Comparison of ENCODE assay signal across 20 cellular contexts in genomic region chr10:77973276-77973675, GRCh38. TPM values are rescaled to one million over a fixed set of nuclear protein-coding genes. Genes with fewer than 3 reads are reported as not detected.
DNase-seq lines count a peak whose midpoint lies in the region; ATAC-seq, FAIRE-seq and TF ChIP-seq lines count a peak whose summit lies in the region.
"Had no signal": no experiment of that assay in that cellular context is flagged by ENCODE, and none has a peak within 500 bp of the region (broad histone marks: within the 10 kb centered on the region; RNA-seq: fewer than 3 reads in every experiment).

No MANE protein-coding gene starts in this region.

- POLR2A ChIA-PET in WTC11 (lab: Charles Lee): interaction anchor here (1.0 to 1.2 kb wide), 3 partner anchors 46 to 126 kb away, joined by 3 read pairs; no protein-coding TSS in a partner anchor

- H3K4me3 Mint-ChIP-seq in WTC11: no peak overlapping the region
- no peak overlapping the region for H3K4me3 Mint-ChIP-seq in nephron progenitor cell
- H3K4me3 Mint-ChIP-seq in glutamatergic neuron (ENCODE audit: unreplicated experiment): no peak overlapping the region
- H3K4me3 Mint-ChIP-seq: CD4-positive, CD25-positive, alpha-beta regulatory T cell had no signal

- H3K27ac ChIP-seq in thoracic aorta: peak overlapping the region; percentile 49 to 87
- H3K27ac ChIP-seq in adrenal gland: no peak overlapping the region
- H3K27ac ChIP-seq: KMS-11 had no signal

- H3K4me3 ChIP-seq in thoracic aorta: no peak overlapping the region
- no peak overlapping the region for H3K4me3 ChIP-seq in adrenal gland

- H3K9me3 ChIP-seq in thoracic aorta (no peaks in the 10 kb centered on the region), adrenal gland (replicated peaks in 1 of 3) (no peaks in the 10 kb centered on the region)

- WGBS in adrenal gland, 4 donors: 89 to 93% (median 91%) methylated on average over 5 of the region's 5 CpGs

- H3K4me1 ChIP-seq in thoracic aorta (ENCODE audit: control insufficient read depth in 1 of 2, low read depth in 2 of 2) (peaks cover 22 to 64% of the 10 kb centered on the region in 2 donors), adrenal gland (replicated peaks in 1 of 2) (peaks cover 15 to 16% of the 10 kb centered on the region in 2 donors)

- no peaks in the 10 kb centered on the region for H3K9me3 Mint-ChIP-seq in WTC11
- H3K9me3 Mint-ChIP-seq in nephron progenitor cell: no peaks in the 10 kb centered on the region
- H3K9me3 Mint-ChIP-seq in glutamatergic neuron (ENCODE audit: unreplicated experiment): peaks cover 2% of the 10 kb centered on the region
- H3K9me3 Mint-ChIP-seq: CD4-positive, CD25-positive, alpha-beta regulatory T cell had no signal

- H3K27ac Mint-ChIP-seq in WTC11 (peak overlapping the region; percentile 78; the same call in 1 of the 2 replicates), nephron progenitor cell (peak overlapping the region; percentile 59), glutamatergic neuron (ENCODE audit: unreplicated experiment) (no peak overlapping the region)

- H3K36me3 ChIP-seq in thoracic aorta (peaks cover 11% of the 10 kb centered on the region), adrenal gland (replicated peaks in 1 of 2) (peaks cover 0 to 18% of the 10 kb centered on the region in 2 donors)

- CTCF ChIA-PET in WTC11 (lab: Charles Lee): interaction anchor here (1.1 to 3.7 kb wide), 6 partner anchors 30 to 126 kb away, joined by 3 to 129 read pairs (median 33); partner anchors contain the start of gene DLG5

- intact Hi-C loops in adrenal gland (cut with DNase I): no loop called here

- peaks cover 20% of the 10 kb centered on the region for H3K4me1 Mint-ChIP-seq in WTC11
- H3K4me1 Mint-ChIP-seq in nephron progenitor cell: peaks cover 41% of the 10 kb centered on the region
- peaks cover 2% of the 10 kb centered on the region for H3K4me1 Mint-ChIP-seq in glutamatergic neuron (ENCODE audit: low read depth, unreplicated experiment)

- DNase-seq in NCI-H524 (lab: John Stamatoyannopoulos, UW): peak; percentile 43 to 78
- DNase-seq in NCI-H524 treated with DMSO at 0.1 percent for 48 hours (lab: John Stamatoyannopoulos, UW): no peak
- DNase-seq in WTC11 (ENCODE audit: low spot score): no peak
- DNase-seq in nephron progenitor cell: no peak
- DNase-seq in thoracic aorta (ENCODE audit: low spot score): no peak
- no peak for DNase-seq in adrenal gland
- no peak for DNase-seq in HTR-8/SVneo (ENCODE audit: insufficient read length, low spot score)
- DNase-seq in glutamatergic neuron: no peak
- DNase-seq: Calu3; CD4-positive, CD25-positive, alpha-beta regulatory T cell; DND-41; GF-D8; NCI-H1092 treated with DMSO at 0.1 percent for 48 hours; NCI-H1694 treated with DMSO at 0.1 percent for 48 hours; NCI-H446; NCI-H774; SHP77 treated with DMSO at 0.1 percent for 48 hours had no signal

- H3K27me3 Mint-ChIP-seq in WTC11 (ENCODE audit: low read depth): no peaks in the 10 kb centered on the region
- H3K27me3 Mint-ChIP-seq in nephron progenitor cell (ENCODE audit: low read depth, poor library complexity): no peaks in the 10 kb centered on the region
- peaks cover 2% of the 10 kb centered on the region for H3K27me3 Mint-ChIP-seq in glutamatergic neuron (ENCODE audit: unreplicated experiment)
- H3K27me3 Mint-ChIP-seq: CD4-positive, CD25-positive, alpha-beta regulatory T cell had no signal

- H3K27me3 ChIP-seq in thoracic aorta (replicated peaks; ENCODE audit: insufficient read depth) (no peaks in the 10 kb centered on the region), adrenal gland (no peaks in the 10 kb centered on the region)

- no peak for TF ChIP-seq POLR2A in adrenal gland (IDR thresholded peaks at IDR 0.05)

- ATAC-seq in WTC11 (no peak), thoracic aorta (ENCODE audit: insufficient number of reproducible peaks, low FRiP score, low read depth) (no peak)

- TF ChIP-seq CTCF in WTC11 (IDR thresholded peaks at IDR 0.05) (no peak), nephron progenitor cell (IDR thresholded peaks at IDR 0.05) (no peak), thoracic aorta (IDR thresholded peaks at IDR 0.05) (no peak), adrenal gland (IDR thresholded peaks at IDR 0.05) (no peak), glutamatergic neuron (IDR thresholded peaks at IDR 0.05; ENCODE audit: partially characterized antibody, unreplicated experiment) (no peak)

- H3K36me3 Mint-ChIP-seq in WTC11: peaks cover 12% of the 10 kb centered on the region
- peaks cover 14% of the 10 kb centered on the region for H3K36me3 Mint-ChIP-seq in nephron progenitor cell (ENCODE audit: low read depth)
- H3K36me3 Mint-ChIP-seq in glutamatergic neuron (ENCODE audit: unreplicated experiment): no peaks in the 10 kb centered on the region

- no peak for FAIRE-seq in HTR-8/SVneo (lab: Jason Lieb, UNC)
- FAIRE-seq: A204.1, RCC 7860 had no signal

TF ChIP-seq in WTC11, 78 proteins besides CTCF, POLR2A, EP300 and RAD21 (continues in another document):
- TF ChIP-seq TEAD1 (CRISPR knock-in tag; IDR thresholded peaks at IDR 0.05) (no peak), MLX (CRISPR knock-in tag; IDR thresholded peaks at IDR 0.05) (no peak), JAZF1 (CRISPR knock-in tag; IDR thresholded peaks at IDR 0.05) (no peak), MXD4 (CRISPR knock-in tag; IDR thresholded peaks at IDR 0.05; ENCODE audit: borderline replicate concordance) (no peak), CDX4 (CRISPR knock-in tag; IDR thresholded peaks at IDR 0.05; ENCODE audit: borderline replicate concordance) (no peak), KAT7 (CRISPR knock-in tag; IDR thresholded peaks at IDR 0.05; ENCODE audit: borderline replicate concordance) (no peak), FOXK1 (CRISPR knock-in tag; IDR thresholded peaks at IDR 0.05) (no peak), SMAD3 (CRISPR knock-in tag; IDR thresholded peaks at IDR 0.05; ENCODE audit: borderline replicate concordance) (no peak), RELA (CRISPR knock-in tag; IDR thresholded peaks at IDR 0.05; ENCODE audit: borderline replicate concordance) (no peak), ZNF671 (CRISPR knock-in tag; IDR thresholded peaks at IDR 0.05) (no peak), ATF2 (CRISPR knock-in tag; IDR thresholded peaks at IDR 0.05; ENCODE audit: borderline replicate concordance, low read depth) (no peak), NR2C2 (CRISPR knock-in tag; IDR thresholded peaks at IDR 0.05) (no peak), NR1H2 (CRISPR knock-in tag; IDR thresholded peaks at IDR 0.05) (no peak), HMGA2 (CRISPR knock-in tag; IDR thresholded peaks at IDR 0.05) (no peak), ZNF512 (CRISPR knock-in tag; IDR thresholded peaks at IDR 0.05; ENCODE audit: borderline replicate concordance) (no peak), ETV6 (CRISPR knock-in tag; IDR thresholded peaks at IDR 0.05) (no peak)
- TF ChIP-seq, protein P1, sequence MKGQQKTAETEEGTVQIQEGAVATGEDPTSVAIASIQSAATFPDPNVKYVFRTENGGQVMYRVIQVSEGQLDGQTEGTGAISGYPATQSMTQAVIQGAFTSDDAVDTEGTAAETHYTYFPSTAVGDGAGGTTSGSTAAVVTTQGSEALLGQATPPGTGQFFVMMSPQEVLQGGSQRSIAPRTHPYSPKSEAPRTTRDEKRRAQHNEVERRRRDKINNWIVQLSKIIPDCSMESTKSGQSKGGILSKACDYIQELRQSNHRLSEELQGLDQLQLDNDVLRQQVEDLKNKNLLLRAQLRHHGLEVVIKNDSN (CRISPR knock-in tag; IDR thresholded peaks at IDR 0.05): no peak

RNA-seq across cellular contexts. Expression of gene DLG5, which starts 46.7 kb away (rescaled TPM):
- total RNA-seq in WTC11 (2021) (58.1 to 65.5 TPM (median 59.1 TPM) in 3 replicates), thoracic aorta (10 to 100 TPM; 36.4 to 79.6 TPM), adrenal gland (100 to 1,000 TPM in 6 of 8 donors, 10 to 100 TPM in 2; 81.8 to 175 (median 125) TPM), glutamatergic neuron (ENCODE audit: unreplicated experiment) (35.5 TPM)
- 10 to 100 TPM; 39.6 to 94.4 (median 88.6) TPM for polyA plus RNA-seq in adrenal gland

RNA-seq across cellular contexts. Expression of gene POLR3A, which starts 56.0 kb away (rescaled TPM):
- 27.5 to 32.2 TPM (median 27.9 TPM) in 3 replicates for total RNA-seq in WTC11 (2021)
- 10 to 100 TPM; 12.3 to 19.3 TPM for total RNA-seq in thoracic aorta
- 10 to 100 TPM in 7 of 8 donors, 1 to 10 TPM in 1; 9.6 to 18.4 (median 15.5) TPM for total RNA-seq in adrenal gland
- polyA plus RNA-seq in adrenal gland: 10 to 100 TPM in 1 of 3 donors, 1 to 10 TPM in 2; 6.8 to 11.7 (median 7.0) TPM
- total RNA-seq in glutamatergic neuron (ENCODE audit: unreplicated experiment): 41.0 TPM

Comparison
In these comparisons a context has a peak if more than half of its experiments do, and no peak if none do; other contexts are left out.
1. DNase-seq: peak in NCI-H524 (2 of 2); none in NCI-H524 treated with DMSO at 0.1 percent for 48 hours (single experiment), WTC11 (single experiment), nephron progenitor cell (single experiment), thoracic aorta (single experiment), adrenal gland (0 of 7), HTR-8/SVneo (single experiment) and glutamatergic neuron (single experiment).
2. H3K27ac ChIP-seq: peak in thoracic aorta (2 of 2); none in adrenal gland (0 of 5).